1 cellular context compared by ENCODE assay signal in the genomic region with DNA sequence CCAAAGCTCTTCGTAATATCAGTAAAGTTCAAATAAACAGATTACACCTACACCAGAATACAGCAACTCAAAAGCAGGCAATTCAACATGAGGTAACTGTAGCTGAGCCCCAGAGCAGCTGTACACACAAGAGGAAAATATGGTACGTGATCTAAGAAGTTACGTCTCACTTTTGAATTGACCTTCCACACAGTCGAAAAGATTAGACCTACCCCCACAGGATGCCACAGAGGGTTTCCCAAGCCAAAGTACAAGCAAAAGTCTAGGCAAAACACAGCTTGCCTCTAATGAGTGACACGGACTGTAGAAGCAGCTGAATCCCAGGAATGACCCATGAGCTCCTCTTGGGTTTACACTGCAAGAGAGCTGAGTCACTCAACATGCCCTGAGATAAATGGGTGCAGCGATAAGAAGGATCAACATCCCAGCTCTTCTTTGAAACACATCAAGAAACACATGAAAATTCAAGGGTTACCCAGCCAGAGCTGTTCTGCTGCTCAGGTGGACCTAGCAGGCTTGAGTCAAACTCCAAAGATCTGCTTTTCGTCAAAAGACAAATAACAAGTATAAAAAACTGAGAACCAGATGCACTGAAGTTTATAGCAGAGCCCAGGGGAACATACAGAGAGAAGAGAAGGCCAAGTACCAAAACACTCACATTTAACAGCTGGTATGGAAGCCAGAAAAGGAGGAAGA.
TF ChIP-seq lines count a peak whose summit lies in the region.

No MANE protein-coding gene starts in this region.

TF ChIP-seq in HepG2, 621 proteins besides CTCF, POLR2A, EP300 and RAD21 (continued from another document and continues in another):
- TF ChIP-seq, protein P1, sequence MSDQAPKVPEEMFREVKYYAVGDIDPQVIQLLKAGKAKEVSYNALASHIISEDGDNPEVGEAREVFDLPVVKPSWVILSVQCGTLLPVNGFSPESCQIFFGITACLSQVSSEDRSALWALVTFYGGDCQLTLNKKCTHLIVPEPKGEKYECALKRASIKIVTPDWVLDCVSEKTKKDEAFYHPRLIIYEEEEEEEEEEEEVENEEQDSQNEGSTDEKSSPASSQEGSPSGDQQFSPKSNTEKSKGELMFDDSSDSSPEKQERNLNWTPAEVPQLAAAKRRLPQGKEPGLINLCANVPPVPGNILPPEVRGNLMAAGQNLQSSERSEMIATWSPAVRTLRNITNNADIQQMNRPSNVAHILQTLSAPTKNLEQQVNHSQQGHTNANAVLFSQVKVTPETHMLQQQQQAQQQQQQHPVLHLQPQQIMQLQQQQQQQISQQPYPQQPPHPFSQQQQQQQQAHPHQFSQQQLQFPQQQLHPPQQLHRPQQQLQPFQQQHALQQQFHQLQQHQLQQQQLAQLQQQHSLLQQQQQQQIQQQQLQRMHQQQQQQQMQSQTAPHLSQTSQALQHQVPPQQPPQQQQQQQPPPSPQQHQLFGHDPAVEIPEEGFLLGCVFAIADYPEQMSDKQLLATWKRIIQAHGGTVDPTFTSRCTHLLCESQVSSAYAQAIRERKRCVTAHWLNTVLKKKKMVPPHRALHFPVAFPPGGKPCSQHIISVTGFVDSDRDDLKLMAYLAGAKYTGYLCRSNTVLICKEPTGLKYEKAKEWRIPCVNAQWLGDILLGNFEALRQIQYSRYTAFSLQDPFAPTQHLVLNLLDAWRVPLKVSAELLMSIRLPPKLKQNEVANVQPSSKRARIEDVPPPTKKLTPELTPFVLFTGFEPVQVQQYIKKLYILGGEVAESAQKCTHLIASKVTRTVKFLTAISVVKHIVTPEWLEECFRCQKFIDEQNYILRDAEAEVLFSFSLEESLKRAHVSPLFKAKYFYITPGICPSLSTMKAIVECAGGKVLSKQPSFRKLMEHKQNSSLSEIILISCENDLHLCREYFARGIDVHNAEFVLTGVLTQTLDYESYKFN (CRISPR knock-in tag; conservative IDR thresholded peaks at IDR 0.05) = peak; percentile 97
- TF ChIP-seq ATF7 (IDR thresholded peaks at IDR 0.05) = 0 out of 2 replicates have a peak, but pooled peaks have one; percentile 38
- TF ChIP-seq ATF7 (CRISPR knock-in tag; IDR thresholded peaks at IDR 0.05) = peak; percentile 23; the same call in 1 of the 2 replicates
- no peak for TF ChIP-seq ZNF879 (CRISPR knock-in tag; IDR thresholded peaks at IDR 0.05)
- peak; percentile 84 for TF ChIP-seq ZNF331 (CRISPR knock-in tag; IDR thresholded peaks at IDR 0.05)
- TF ChIP-seq ARNT2 (CRISPR knock-in tag; IDR thresholded peaks at IDR 0.05; ENCODE audit: low read depth) = no peak
- no peak for TF ChIP-seq ATM (IDR thresholded peaks at IDR 0.05; ENCODE audit: borderline replicate concordance)
- no peak for TF ChIP-seq ZNF570 (CRISPR knock-in tag; IDR thresholded peaks at IDR 0.05; ENCODE audit: borderline replicate concordance)
- TF ChIP-seq ZNF3 (CRISPR knock-in tag; IDR thresholded peaks at IDR 0.05) = peak; percentile 62; the same call in 1 of the 2 replicates
- no peak for TF ChIP-seq NFRKB (IDR thresholded peaks at IDR 0.05)
- TF ChIP-seq, protein P2, sequence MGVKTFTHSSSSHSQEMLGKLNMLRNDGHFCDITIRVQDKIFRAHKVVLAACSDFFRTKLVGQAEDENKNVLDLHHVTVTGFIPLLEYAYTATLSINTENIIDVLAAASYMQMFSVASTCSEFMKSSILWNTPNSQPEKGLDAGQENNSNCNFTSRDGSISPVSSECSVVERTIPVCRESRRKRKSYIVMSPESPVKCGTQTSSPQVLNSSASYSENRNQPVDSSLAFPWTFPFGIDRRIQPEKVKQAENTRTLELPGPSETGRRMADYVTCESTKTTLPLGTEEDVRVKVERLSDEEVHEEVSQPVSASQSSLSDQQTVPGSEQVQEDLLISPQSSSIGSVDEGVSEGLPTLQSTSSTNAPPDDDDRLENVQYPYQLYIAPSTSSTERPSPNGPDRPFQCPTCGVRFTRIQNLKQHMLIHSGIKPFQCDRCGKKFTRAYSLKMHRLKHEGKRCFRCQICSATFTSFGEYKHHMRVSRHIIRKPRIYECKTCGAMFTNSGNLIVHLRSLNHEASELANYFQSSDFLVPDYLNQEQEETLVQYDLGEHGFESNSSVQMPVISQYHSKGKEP (CRISPR knock-in tag; IDR thresholded peaks at IDR 0.05) = no peak
- peak; percentile 61 for TF ChIP-seq KDM1A (CRISPR knock-in tag; IDR thresholded peaks at IDR 0.05)
- peak; percentile 98 for TF ChIP-seq MED1 (CRISPR knock-in tag; IDR thresholded peaks at IDR 0.05)
- TF ChIP-seq, protein P3, sequence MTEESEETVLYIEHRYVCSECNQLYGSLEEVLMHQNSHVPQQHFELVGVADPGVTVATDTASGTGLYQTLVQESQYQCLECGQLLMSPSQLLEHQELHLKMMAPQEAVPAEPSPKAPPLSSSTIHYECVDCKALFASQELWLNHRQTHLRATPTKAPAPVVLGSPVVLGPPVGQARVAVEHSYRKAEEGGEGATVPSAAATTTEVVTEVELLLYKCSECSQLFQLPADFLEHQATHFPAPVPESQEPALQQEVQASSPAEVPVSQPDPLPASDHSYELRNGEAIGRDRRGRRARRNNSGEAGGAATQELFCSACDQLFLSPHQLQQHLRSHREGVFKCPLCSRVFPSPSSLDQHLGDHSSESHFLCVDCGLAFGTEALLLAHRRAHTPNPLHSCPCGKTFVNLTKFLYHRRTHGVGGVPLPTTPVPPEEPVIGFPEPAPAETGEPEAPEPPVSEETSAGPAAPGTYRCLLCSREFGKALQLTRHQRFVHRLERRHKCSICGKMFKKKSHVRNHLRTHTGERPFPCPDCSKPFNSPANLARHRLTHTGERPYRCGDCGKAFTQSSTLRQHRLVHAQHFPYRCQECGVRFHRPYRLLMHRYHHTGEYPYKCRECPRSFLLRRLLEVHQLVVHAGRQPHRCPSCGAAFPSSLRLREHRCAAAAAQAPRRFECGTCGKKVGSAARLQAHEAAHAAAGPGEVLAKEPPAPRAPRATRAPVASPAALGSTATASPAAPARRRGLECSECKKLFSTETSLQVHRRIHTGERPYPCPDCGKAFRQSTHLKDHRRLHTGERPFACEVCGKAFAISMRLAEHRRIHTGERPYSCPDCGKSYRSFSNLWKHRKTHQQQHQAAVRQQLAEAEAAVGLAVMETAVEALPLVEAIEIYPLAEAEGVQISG (CRISPR knock-in tag; IDR thresholded peaks at IDR 0.05) = peak; percentile 40
- TF ChIP-seq SMYD3 (CRISPR knock-in tag; IDR thresholded peaks at IDR 0.05) = no peak; the same call in 1 of the 2 replicates
- TF ChIP-seq, protein P4, sequence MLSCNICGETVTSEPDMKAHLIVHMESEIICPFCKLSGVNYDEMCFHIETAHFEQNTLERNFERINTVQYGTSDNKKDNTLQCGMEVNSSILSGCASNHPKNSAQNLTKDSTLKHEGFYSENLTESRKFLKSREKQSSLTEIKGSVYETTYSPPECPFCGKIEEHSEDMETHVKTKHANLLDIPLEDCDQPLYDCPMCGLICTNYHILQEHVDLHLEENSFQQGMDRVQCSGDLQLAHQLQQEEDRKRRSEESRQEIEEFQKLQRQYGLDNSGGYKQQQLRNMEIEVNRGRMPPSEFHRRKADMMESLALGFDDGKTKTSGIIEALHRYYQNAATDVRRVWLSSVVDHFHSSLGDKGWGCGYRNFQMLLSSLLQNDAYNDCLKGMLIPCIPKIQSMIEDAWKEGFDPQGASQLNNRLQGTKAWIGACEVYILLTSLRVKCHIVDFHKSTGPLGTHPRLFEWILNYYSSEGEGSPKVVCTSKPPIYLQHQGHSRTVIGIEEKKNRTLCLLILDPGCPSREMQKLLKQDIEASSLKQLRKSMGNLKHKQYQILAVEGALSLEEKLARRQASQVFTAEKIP (CRISPR knock-in tag; IDR thresholded peaks at IDR 0.05; ENCODE audit: borderline replicate concordance) = no peak
- TF ChIP-seq CEBPG (CRISPR knock-in tag; IDR thresholded peaks at IDR 0.05) = peak; percentile 73
- TF ChIP-seq HNRNPK (IDR thresholded peaks at IDR 0.05; ENCODE audit: low read depth, low read length, poor library complexity, severe bottlenecking) = no peak
- no peak for TF ChIP-seq PCBP1 (IDR thresholded peaks at IDR 0.05; ENCODE audit: borderline replicate concordance, low read depth, low read length)
- no peak for TF ChIP-seq AGO2 (optimal IDR thresholded peaks at IDR 0.05; ENCODE audit: low read depth, low read length)
- TF ChIP-seq, protein P5, sequence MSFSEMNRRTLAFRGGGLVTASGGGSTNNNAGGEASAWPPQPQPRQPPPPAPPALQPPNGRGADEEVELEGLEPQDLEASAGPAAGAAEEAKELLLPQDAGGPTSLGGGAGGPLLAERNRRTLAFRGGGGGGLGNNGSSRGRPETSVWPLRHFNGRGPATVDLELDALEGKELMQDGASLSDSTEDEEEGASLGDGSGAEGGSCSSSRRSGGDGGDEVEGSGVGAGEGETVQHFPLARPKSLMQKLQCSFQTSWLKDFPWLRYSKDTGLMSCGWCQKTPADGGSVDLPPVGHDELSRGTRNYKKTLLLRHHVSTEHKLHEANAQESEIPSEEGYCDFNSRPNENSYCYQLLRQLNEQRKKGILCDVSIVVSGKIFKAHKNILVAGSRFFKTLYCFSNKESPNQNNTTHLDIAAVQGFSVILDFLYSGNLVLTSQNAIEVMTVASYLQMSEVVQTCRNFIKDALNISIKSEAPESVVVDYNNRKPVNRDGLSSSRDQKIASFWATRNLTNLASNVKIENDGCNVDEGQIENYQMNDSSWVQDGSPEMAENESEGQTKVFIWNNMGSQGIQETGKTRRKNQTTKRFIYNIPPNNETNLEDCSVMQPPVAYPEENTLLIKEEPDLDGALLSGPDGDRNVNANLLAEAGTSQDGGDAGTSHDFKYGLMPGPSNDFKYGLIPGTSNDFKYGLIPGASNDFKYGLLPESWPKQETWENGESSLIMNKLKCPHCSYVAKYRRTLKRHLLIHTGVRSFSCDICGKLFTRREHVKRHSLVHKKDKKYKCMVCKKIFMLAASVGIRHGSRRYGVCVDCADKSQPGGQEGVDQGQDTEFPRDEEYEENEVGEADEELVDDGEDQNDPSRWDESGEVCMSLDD (CRISPR knock-in tag; IDR thresholded peaks at IDR 0.05; ENCODE audit: borderline replicate concordance) = no peak
- TF ChIP-seq ZFP36L1 (CRISPR knock-in tag; IDR thresholded peaks at IDR 0.05) = no peak
- no peak for TF ChIP-seq GABPA (IDR thresholded peaks at IDR 0.05; ENCODE audit: low read depth, low read length)
- TF ChIP-seq GABPA (CRISPR knock-in tag; IDR thresholded peaks at IDR 0.05; ENCODE audit: low read depth) = 0 out of 2 replicates have a peak, but pooled peaks have one; percentile 27
- TF ChIP-seq PRMT3 (CRISPR knock-in tag; IDR thresholded peaks at IDR 0.05; ENCODE audit: borderline replicate concordance, low read depth) = no peak
- no peak for TF ChIP-seq ZNF235 (CRISPR knock-in tag; IDR thresholded peaks at IDR 0.05; ENCODE audit: borderline replicate concordance)
- no peak for TF ChIP-seq PHB2 (IDR thresholded peaks at IDR 0.05; ENCODE audit: partially characterized antibody)
- TF ChIP-seq, protein P6, sequence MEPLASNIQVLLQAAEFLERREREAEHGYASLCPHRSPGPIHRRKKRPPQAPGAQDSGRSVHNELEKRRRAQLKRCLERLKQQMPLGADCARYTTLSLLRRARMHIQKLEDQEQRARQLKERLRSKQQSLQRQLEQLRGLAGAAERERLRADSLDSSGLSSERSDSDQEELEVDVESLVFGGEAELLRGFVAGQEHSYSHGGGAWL (CRISPR knock-in tag; IDR thresholded peaks at IDR 0.05) = no peak
- TF ChIP-seq, protein P7, sequence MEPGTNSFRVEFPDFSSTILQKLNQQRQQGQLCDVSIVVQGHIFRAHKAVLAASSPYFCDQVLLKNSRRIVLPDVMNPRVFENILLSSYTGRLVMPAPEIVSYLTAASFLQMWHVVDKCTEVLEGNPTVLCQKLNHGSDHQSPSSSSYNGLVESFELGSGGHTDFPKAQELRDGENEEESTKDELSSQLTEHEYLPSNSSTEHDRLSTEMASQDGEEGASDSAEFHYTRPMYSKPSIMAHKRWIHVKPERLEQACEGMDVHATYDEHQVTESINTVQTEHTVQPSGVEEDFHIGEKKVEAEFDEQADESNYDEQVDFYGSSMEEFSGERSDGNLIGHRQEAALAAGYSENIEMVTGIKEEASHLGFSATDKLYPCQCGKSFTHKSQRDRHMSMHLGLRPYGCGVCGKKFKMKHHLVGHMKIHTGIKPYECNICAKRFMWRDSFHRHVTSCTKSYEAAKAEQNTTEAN (CRISPR knock-in tag; conservative IDR thresholded peaks at IDR 0.05) = peak; percentile 50; the same call in 1 of the 2 replicates
- TF ChIP-seq ZNF496 (CRISPR knock-in tag; IDR thresholded peaks at IDR 0.05; ENCODE audit: insufficient replicate concordance) = no peak
- TF ChIP-seq TBL1XR1 (IDR thresholded peaks at IDR 0.05; ENCODE audit: borderline replicate concordance, low read length, partially characterized antibody) = no peak
- TF ChIP-seq SRSF4 (IDR thresholded peaks at IDR 0.05; ENCODE audit: low read depth, low read length, poor library complexity, severe bottlenecking) = no peak
- TF ChIP-seq, protein P8, sequence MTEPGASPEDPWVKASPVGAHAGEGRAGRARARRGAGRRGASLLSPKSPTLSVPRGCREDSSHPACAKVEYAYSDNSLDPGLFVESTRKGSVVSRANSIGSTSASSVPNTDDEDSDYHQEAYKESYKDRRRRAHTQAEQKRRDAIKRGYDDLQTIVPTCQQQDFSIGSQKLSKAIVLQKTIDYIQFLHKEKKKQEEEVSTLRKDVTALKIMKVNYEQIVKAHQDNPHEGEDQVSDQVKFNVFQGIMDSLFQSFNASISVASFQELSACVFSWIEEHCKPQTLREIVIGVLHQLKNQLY (CRISPR knock-in tag; IDR thresholded peaks at IDR 0.05) = peak; percentile 87
- TF ChIP-seq, protein P9, sequence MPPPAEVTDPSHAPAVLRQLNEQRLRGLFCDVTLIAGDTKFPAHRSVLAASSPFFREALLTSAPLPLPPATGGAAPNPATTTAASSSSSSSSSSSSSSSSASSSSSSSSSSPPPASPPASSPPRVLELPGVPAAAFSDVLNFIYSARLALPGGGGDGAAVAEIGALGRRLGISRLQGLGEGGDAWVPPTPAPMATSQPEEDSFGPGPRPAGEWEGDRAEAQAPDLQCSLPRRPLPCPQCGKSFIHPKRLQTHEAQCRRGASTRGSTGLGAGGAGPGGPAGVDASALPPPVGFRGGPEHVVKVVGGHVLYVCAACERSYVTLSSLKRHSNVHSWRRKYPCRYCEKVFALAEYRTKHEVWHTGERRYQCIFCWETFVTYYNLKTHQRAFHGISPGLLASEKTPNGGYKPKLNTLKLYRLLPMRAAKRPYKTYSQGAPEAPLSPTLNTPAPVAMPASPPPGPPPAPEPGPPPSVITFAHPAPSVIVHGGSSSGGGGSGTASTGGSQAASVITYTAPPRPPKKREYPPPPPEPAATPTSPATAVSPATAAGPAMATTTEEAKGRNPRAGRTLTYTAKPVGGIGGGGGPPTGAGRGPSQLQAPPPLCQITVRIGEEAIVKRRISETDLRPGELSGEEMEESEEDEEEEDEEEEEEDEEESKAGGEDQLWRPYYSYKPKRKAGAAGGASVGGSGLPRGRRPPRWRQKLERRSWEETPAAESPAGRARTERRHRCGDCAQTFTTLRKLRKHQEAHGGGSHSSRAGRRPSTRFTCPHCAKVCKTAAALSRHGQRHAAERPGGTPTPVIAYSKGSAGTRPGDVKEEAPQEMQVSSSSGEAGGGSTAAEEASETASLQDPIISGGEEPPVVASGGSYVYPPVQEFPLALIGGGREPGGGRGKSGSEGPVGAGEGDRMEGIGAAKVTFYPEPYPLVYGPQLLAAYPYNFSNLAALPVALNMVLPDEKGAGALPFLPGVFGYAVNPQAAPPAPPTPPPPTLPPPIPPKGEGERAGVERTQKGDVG (CRISPR knock-in tag; IDR thresholded peaks at IDR 0.05; ENCODE audit: borderline replicate concordance) = no peak
- TF ChIP-seq, protein P10, sequence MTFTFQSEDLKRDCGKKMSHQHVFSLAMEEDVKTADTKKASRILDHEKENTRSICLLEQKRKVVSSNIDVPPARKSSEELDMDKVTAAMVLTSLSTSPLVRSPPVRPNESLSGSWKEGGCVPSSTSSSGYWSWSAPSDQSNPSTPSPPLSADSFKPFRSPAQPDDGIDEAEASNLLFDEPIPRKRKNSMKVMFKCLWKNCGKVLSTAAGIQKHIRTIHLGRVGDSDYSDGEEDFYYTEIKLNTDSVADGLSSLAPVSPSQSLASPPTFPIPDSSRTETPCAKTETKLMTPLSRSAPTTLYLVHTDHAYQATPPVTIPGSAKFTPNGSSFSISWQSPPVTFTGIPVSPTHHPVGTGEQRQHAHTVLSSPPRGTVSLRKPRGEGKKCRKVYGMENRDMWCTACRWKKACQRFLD (CRISPR knock-in tag; IDR thresholded peaks at IDR 0.05; ENCODE audit: borderline replicate concordance) = no peak
- no peak for TF ChIP-seq STAT5B (CRISPR knock-in tag; IDR thresholded peaks at IDR 0.05)
- no peak for TF ChIP-seq ZNF207 (IDR thresholded peaks at IDR 0.05; ENCODE audit: borderline replicate concordance)
